1 cellular context compared by ENCODE assay signal in genomic region chr6:70164556-70164955, GRCh38.
TF ChIP-seq lines count a peak whose summit lies in the region.

No MANE protein-coding gene starts in this region.

TF ChIP-seq in K562, 482 proteins besides CTCF, POLR2A, EP300 and RAD21 (continued from another document and continues in another):
- TF ChIP-seq ZNF280A (IDR thresholded peaks at IDR 0.05; ENCODE audit: low read depth, partially characterized antibody) = no peak
- peak; percentile 93 for TF ChIP-seq MEIS2 (IDR thresholded peaks at IDR 0.05; ENCODE audit: partially characterized antibody)
- TF ChIP-seq E2F3 (CRISPR knock-in tag; IDR thresholded peaks at IDR 0.05) = no peak
- no peak for TF ChIP-seq GTF2E2 (tag; IDR thresholded peaks at IDR 0.05)
- TF ChIP-seq JUN (IDR thresholded peaks at IDR 0.05; ENCODE audit: borderline replicate concordance, low read depth, low read length) = 0 out of 2 replicates have a peak, but pooled peaks have one; percentile 48
- TF ChIP-seq JUN (CRISPR knock-in tag; IDR thresholded peaks at IDR 0.05; ENCODE audit: borderline replicate concordance) = no peak
- no peak for TF ChIP-seq REST (CRISPR knock-in tag; IDR thresholded peaks at IDR 0.05; ENCODE audit: low read depth)
- TF ChIP-seq ATF3 (IDR thresholded peaks at IDR 0.05) = peak; percentile 80
- TF ChIP-seq ATF3 (CRISPR knock-in tag; conservative IDR thresholded peaks at IDR 0.05) = no peak
- no peak; the same call in 1 of the 2 replicates for TF ChIP-seq MAFK (IDR thresholded peaks at IDR 0.05; ENCODE audit: low read length)
- TF ChIP-seq, protein P1, sequence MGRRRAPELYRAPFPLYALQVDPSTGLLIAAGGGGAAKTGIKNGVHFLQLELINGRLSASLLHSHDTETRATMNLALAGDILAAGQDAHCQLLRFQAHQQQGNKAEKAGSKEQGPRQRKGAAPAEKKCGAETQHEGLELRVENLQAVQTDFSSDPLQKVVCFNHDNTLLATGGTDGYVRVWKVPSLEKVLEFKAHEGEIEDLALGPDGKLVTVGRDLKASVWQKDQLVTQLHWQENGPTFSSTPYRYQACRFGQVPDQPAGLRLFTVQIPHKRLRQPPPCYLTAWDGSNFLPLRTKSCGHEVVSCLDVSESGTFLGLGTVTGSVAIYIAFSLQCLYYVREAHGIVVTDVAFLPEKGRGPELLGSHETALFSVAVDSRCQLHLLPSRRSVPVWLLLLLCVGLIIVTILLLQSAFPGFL (CRISPR knock-in tag; IDR thresholded peaks at IDR 0.05) = no peak
- TF ChIP-seq AFF1 (IDR thresholded peaks at IDR 0.05; ENCODE audit: low read depth in 1 of 2, partially characterized antibody in 2 of 2) = no peak
- no peak for TF ChIP-seq XRCC4 (IDR thresholded peaks at IDR 0.05; ENCODE audit: extremely low read depth, insufficient read depth, insufficient read length)
- no peak for TF ChIP-seq TFAP4 (CRISPR knock-in tag; IDR thresholded peaks at IDR 0.05; ENCODE audit: borderline replicate concordance)
- TF ChIP-seq BCLAF1 (IDR thresholded peaks at IDR 0.05; ENCODE audit: borderline replicate concordance in 1 of 2, control insufficient read depth in 1 of 2, low read depth in 2 of 2, low read length in 1 of 2) = no peak
- TF ChIP-seq ZNF57 (CRISPR knock-in tag; IDR thresholded peaks at IDR 0.05) = no peak
- TF ChIP-seq TCF7 (IDR thresholded peaks at IDR 0.05; ENCODE audit: borderline replicate concordance) = peak; percentile 95
- TF ChIP-seq ZNF655 (CRISPR knock-in tag; IDR thresholded peaks at IDR 0.05) = no peak
- TF ChIP-seq ARID1B (IDR thresholded peaks at IDR 0.05) = peak; percentile 82
- TF ChIP-seq HDAC3 (IDR thresholded peaks at IDR 0.05; ENCODE audit: borderline replicate concordance, partially characterized antibody) = no peak
- TF ChIP-seq TBP (optimal IDR thresholded peaks at IDR 0.05; ENCODE audit: low read depth, low read length) = no peak
- TF ChIP-seq CBX3 (IDR thresholded peaks at IDR 0.05; ENCODE audit: borderline replicate concordance in 1 of 2, low read length in 2 of 2) = no peak
- TF ChIP-seq ZNF263 (CRISPR knock-in tag; IDR thresholded peaks at IDR 0.05; ENCODE audit: borderline replicate concordance) = no peak
- TF ChIP-seq SMARCE1 (IDR thresholded peaks at IDR 0.05) = peak; percentile 75
- no peak for TF ChIP-seq DNMT1 (IDR thresholded peaks at IDR 0.05)
- TF ChIP-seq DPF2 (IDR thresholded peaks at IDR 0.05) = peak; percentile 77
- TF ChIP-seq, protein P2, sequence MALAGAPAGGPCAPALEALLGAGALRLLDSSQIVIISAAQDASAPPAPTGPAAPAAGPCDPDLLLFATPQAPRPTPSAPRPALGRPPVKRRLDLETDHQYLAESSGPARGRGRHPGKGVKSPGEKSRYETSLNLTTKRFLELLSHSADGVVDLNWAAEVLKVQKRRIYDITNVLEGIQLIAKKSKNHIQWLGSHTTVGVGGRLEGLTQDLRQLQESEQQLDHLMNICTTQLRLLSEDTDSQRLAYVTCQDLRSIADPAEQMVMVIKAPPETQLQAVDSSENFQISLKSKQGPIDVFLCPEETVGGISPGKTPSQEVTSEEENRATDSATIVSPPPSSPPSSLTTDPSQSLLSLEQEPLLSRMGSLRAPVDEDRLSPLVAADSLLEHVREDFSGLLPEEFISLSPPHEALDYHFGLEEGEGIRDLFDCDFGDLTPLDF (CRISPR knock-in tag; IDR thresholded peaks at IDR 0.05) = no peak
- no peak for TF ChIP-seq SIRT6 (IDR thresholded peaks at IDR 0.05; ENCODE audit: low read depth, low read length)
- no peak for TF ChIP-seq CHD1 (IDR thresholded peaks at IDR 0.05; ENCODE audit: low read length)
